ENCODE assay signal across 35 cellular contexts in genomic region chr3:146306024-146306423, GRCh38.
"Had no signal": no experiment of that assay in that cellular context is flagged by ENCODE, and none has a peak within 500 bp of the region (broad histone marks: within the 10 kb centered on the region; RNA-seq: fewer than 3 reads in every experiment).

No MANE protein-coding gene starts in this region.

- H3K4me3 ChIP-seq: MG63 had no signal

- H3K27ac ChIP-seq: KMS-11 had no signal

- H3K27me3 ChIP-seq: MG63 had no signal

- DNase-seq: Karpas-422, Kasumi-1, KBM-7, KG1, MG63, MM.1S, MV-4-11, NCI-H1048, NCI-H1092, NCI-H1092 treated with DMSO at 0.1 percent for 48 hours, NCI-H1105, NCI-H1105 treated with DMSO at 0.1 percent for 48 hours, NCI-H1417, NCI-H1417 treated with DMSO at 0.1 percent for 48 hours, NCI-H1436, NCI-H1436 treated with DMSO at 0.1 percent for 48 hours, NCI-H146, NCI-H1694, NCI-H1694 treated with DMSO at 0.1 percent for 48 hours, NCI-H187, NCI-H187 treated with DMSO at 0.1 percent for 48 hours, NCI-H1930, NCI-H2029, NCI-H2029 treated with DMSO at 0.1 percent for 48 hours, NCI-H2081, NCI-H2081 treated with DMSO at 0.1 percent for 48 hours, NCI-H2107, NCI-H2171, NCI-H2227 treated with DMSO at 0.1 percent for 48 hours, NCI-H226, NCI-H345, NCI-H446, NCI-H446 treated with DMSO at 0.1 percent for 48 hours, NCI-H510A had no signal
